Comparison of ENCODE assay signal across 19 cellular contexts in genomic region chr13:78827471-78827870, GRCh38.
DNase-seq lines count a peak whose midpoint lies in the region; ATAC-seq, FAIRE-seq and TF ChIP-seq lines count a peak whose summit lies in the region.
"Had no signal": no experiment of that assay in that cellular context is flagged by ENCODE, and none has a peak within 500 bp of the region (broad histone marks: within the 10 kb centered on the region; RNA-seq: fewer than 3 reads in every experiment).

No MANE protein-coding gene starts in this region.

- H3K9me3 ChIP-seq in K562 (replicated peaks; ENCODE audit: control insufficient read depth, insufficient read depth, low read depth, low read length) = no peaks in the 10 kb centered on the region
- no peaks in the 10 kb centered on the region for H3K9me3 ChIP-seq in neuronal stem cell (replicated peaks in 1 of 2; ENCODE audit: control insufficient read depth in 2 of 2, insufficient read depth in 1 of 2, low read depth in 1 of 2, low read length in 2 of 2)
- H3K9me3 ChIP-seq in osteoblast (ENCODE audit: low read depth, low read length) = no peaks in the 10 kb centered on the region
- H3K9me3 ChIP-seq: MG63, SJCRH30 had no signal

- no peak overlapping the region for H2BK120ac ChIP-seq in neuronal stem cell (ENCODE audit: low read depth, low read length)

- H3K9ac ChIP-seq in K562 (ENCODE audit: insufficient read depth in 1 of 2, low read depth in 2 of 2, low read length in 2 of 2) (no peak overlapping the region), neuronal stem cell (ENCODE audit: low read depth, low read length, poor library complexity) (no peak overlapping the region)
- H3K9ac ChIP-seq: KMS-11 had no signal

- no peak overlapping the region for H3K4me2 ChIP-seq in K562 (ENCODE audit: insufficient read depth, low read length)
- no peak overlapping the region for H3K4me2 ChIP-seq in neuronal stem cell (ENCODE audit: insufficient read depth, low read length, poor library complexity, severe bottlenecking)
- no peak overlapping the region for H3K4me2 ChIP-seq in osteoblast (ENCODE audit: insufficient read depth, low read length)
- H3K4me2 ChIP-seq: KMS-11 had no signal

- H3K79me2 ChIP-seq in K562 (ENCODE audit: control insufficient read depth, insufficient read depth, low read length) (no peaks in the 10 kb centered on the region), osteoblast (ENCODE audit: insufficient read depth, low read length) (no peaks in the 10 kb centered on the region)

- POLR2A ChIA-PET in K562 (lab: Yijun Ruan, JAX) = no interaction called here

- no peak for TF ChIP-seq RAD21 in K562 (CRISPR knock-in tag; conservative IDR thresholded peaks at IDR 0.05 in 1 of 2, IDR thresholded peaks at IDR 0.05 in 1 of 2)

- TF ChIP-seq EP300 in K562 (IDR thresholded peaks at IDR 0.05; ENCODE audit: low read length) = no peak

- H3K4me1 ChIP-seq in K562 (replicated peaks in 1 of 2; ENCODE audit: control insufficient read depth in 2 of 2, insufficient read depth in 2 of 2, low read length in 2 of 2) = no peaks in the 10 kb centered on the region
- no peaks in the 10 kb centered on the region for H3K4me1 ChIP-seq in neuronal stem cell (ENCODE audit: control insufficient read depth in 2 of 2, insufficient read depth in 1 of 2, low read depth in 1 of 2, low read length in 2 of 2)
- H3K4me1 ChIP-seq in osteoblast (ENCODE audit: insufficient read depth, low read length) = no peaks in the 10 kb centered on the region
- H3K4me1 ChIP-seq: SJCRH30 had no signal

- CTCF ChIA-PET in K562 (lab: Yijun Ruan, JAX; ENCODE audit: low intra/inter-chr PET ratio) = no interaction called here

- no peak overlapping the region for H2AFZ ChIP-seq in K562 (ENCODE audit: low read depth, low read length)
- H2AFZ ChIP-seq in neuronal stem cell (ENCODE audit: low read length) = peak overlapping the region; percentile 64
- H2AFZ ChIP-seq in osteoblast (ENCODE audit: low read length) = no peak overlapping the region

- no peak overlapping the region for H3K27ac ChIP-seq in K562 (ENCODE audit: extremely low read depth, low read depth, low read length)
- no peak overlapping the region for H3K27ac ChIP-seq in neuronal stem cell (replicated peaks; ENCODE audit: low read length)
- H3K27ac ChIP-seq in osteoblast (ENCODE audit: low read depth, low read length) = no peak overlapping the region
- H3K27ac ChIP-seq: HL-60, KMS-11, RWPE1, SJCRH30 had no signal

- H3K18ac ChIP-seq in neuronal stem cell (ENCODE audit: low read length) = no peak overlapping the region

- WGBS in K562 (ENCODE audit: insufficient coverage, low coverage, missing lambda C conversion rate) = 0% methylated on average over 3 of the region's 3 CpGs
- no CpG with 5 or more reads among the region's 3 CpGs for WGBS in neuronal stem cell (ENCODE audit: extremely low coverage in 2 of 2, insufficient read length in 2 of 2, insufficient replicate concordance in 1 of 2), 2 donors

- H2BK12ac ChIP-seq in neuronal stem cell (ENCODE audit: low read length) = no peak overlapping the region

- no peaks in the 10 kb centered on the region for H3K27me3 ChIP-seq in K562 (ENCODE audit: control insufficient read depth in 2 of 2, insufficient read depth in 2 of 2, low read length in 2 of 2)
- H3K27me3 ChIP-seq in neuronal stem cell (ENCODE audit: control insufficient read depth in 3 of 3, insufficient read depth in 3 of 3, low read depth in 1 of 3, low read length in 3 of 3) = no peaks in the 10 kb centered on the region
- no peaks in the 10 kb centered on the region for H3K27me3 ChIP-seq in osteoblast (ENCODE audit: insufficient read depth, low read length)
- H3K27me3 ChIP-seq: MG63, SJCRH30 had no signal

- H3K79me1 ChIP-seq in neuronal stem cell (ENCODE audit: low read depth, low read length) = no peaks in the 10 kb centered on the region

- H3K4ac ChIP-seq in neuronal stem cell (ENCODE audit: low read length) = no peak overlapping the region

- intact Hi-C loops in K562 (cut with micrococcal nuclease) = no loop called here

- ATAC-seq in K562 = no peak
- no peak for ATAC-seq in HG02571 (IDR thresholded peaks at IDR 0.05; ENCODE audit: unreplicated experiment)
- ATAC-seq: HCT116, T-cell had no signal

- H2AK5ac ChIP-seq in neuronal stem cell (ENCODE audit: low read depth, low read length) = no peak overlapping the region

- FAIRE-seq in K562 (lab: Jason Lieb, UNC) = no peak
- FAIRE-seq: GM18507 had no signal

- BruUV-seq in K562 (replicated peaks; lab: Mats Ljungman, UMichigan) = no TSS peak

- no peaks in the 10 kb centered on the region for H3K9me1 ChIP-seq in K562 (ENCODE audit: control insufficient read depth, insufficient read depth, low read length)

- no peak overlapping the region for H3K23ac ChIP-seq in neuronal stem cell (ENCODE audit: low read depth, low read length, poor library complexity)

- peak; percentile 1 for DNase-seq in GM12865 (ENCODE audit: low read depth)
- peak; percentile 0 for DNase-seq in NCI-H69 (lab: John Stamatoyannopoulos, UW)
- no peak for DNase-seq in K562 (ENCODE audit: extremely low read depth in 1 of 4, low spot score in 3 of 4)
- no peak for DNase-seq in neuronal stem cell (ENCODE audit: low spot score)
- no peak for DNase-seq in T-helper 9 cell
- no peak for DNase-seq in osteoblast (ENCODE audit: insufficient read length, low spot score, missing footprints)
- DNase-seq: ACHN; CD4-positive, alpha-beta T cell; MG63; NCI-H2029; NCI-H510A treated with DMSO at 0.1 percent for 48 hours; T-cell had no signal

- H4K8ac ChIP-seq in neuronal stem cell (ENCODE audit: low read depth, low read length) = no peak overlapping the region

- H3K4me3 ChIP-seq in GM12865 (ENCODE audit: low read depth, low read length) (no peak overlapping the region), K562 (no peak overlapping the region), neuronal stem cell (ENCODE audit: low read length in 2 of 2) (no peak overlapping the region), osteoblast (ENCODE audit: insufficient read depth, low read length) (no peak overlapping the region)
- H3K4me3 ChIP-seq: MG63, SJCRH30 had no signal

- H2BK5ac ChIP-seq in neuronal stem cell (ENCODE audit: low read length) = no peak overlapping the region

- no peak overlapping the region for H2BK15ac ChIP-seq in neuronal stem cell (ENCODE audit: low read length)

- in situ Hi-C loops in K562 (cut with MboI) = no loop called here

- no peak overlapping the region for H3K14ac ChIP-seq in neuronal stem cell (ENCODE audit: low read length)

- H3K36me3 ChIP-seq in K562 (ENCODE audit: control insufficient read depth, insufficient read depth, low read length) (no peaks in the 10 kb centered on the region), neuronal stem cell (replicated peaks in 1 of 2; ENCODE audit: control insufficient read depth in 2 of 2, insufficient read depth in 2 of 2, low read length in 2 of 2) (no peaks in the 10 kb centered on the region), osteoblast (ENCODE audit: insufficient read depth, low read length) (no peaks in the 10 kb centered on the region)
- H3K36me3 ChIP-seq: MG63, SJCRH30 had no signal

- H4K20me1 ChIP-seq in K562 (replicated peaks; ENCODE audit: control insufficient read depth, insufficient read depth, low read length) (no peaks in the 10 kb centered on the region), osteoblast (ENCODE audit: insufficient read depth, low read length) (no peaks in the 10 kb centered on the region)

- H4K91ac ChIP-seq in neuronal stem cell (ENCODE audit: low read depth, low read length, poor library complexity) = no peak overlapping the region

- TF ChIP-seq CTCF in GM12865 (IDR thresholded peaks at IDR 0.05; ENCODE audit: insufficient read depth, low read depth, low read length, missing control alignments) (no peak), K562 (IDR thresholded peaks at IDR 0.05 in 2 of 3, conservative IDR thresholded peaks at IDR 0.05 in 1 of 3; ENCODE audit: insufficient read depth in 2 of 3, low read depth in 1 of 3, low read length in 3 of 3) (no peak), osteoblast (IDR thresholded peaks at IDR 0.05; ENCODE audit: extremely low read depth, low read depth, low read length) (no peak)

- TF ChIP-seq POLR2A in K562 (conservative IDR thresholded peaks at IDR 0.05) = no peak

TF ChIP-seq in K562, 482 proteins besides CTCF, POLR2A, EP300 and RAD21:
- TF ChIP-seq USF2 (CRISPR knock-in tag; IDR thresholded peaks at IDR 0.05) (peak; percentile 71), ZNF561 (CRISPR knock-in tag; conservative IDR thresholded peaks at IDR 0.05) (no peak), MAFG (tag; conservative IDR thresholded peaks at IDR 0.05) (no peak), SIX5 (IDR thresholded peaks at IDR 0.05; ENCODE audit: borderline replicate concordance in 1 of 2, insufficient read depth in 1 of 2, low read depth in 1 of 2, low read length in 2 of 2) (no peak), C11orf30 (IDR thresholded peaks at IDR 0.05; ENCODE audit: low read depth) (no peak), EP400 (IDR thresholded peaks at IDR 0.05) (no peak)
TF ChIP-seq in K562: peak in this region for 1.

Comparison
In these comparisons a context has a peak if more than half of its experiments do, and no peak if none do; other contexts are left out.
1. DNase-seq: peak in GM12865 (single experiment) and NCI-H69 (single experiment); none in K562 (0 of 4), neuronal stem cell (single experiment), T-helper 9 cell (single experiment) and osteoblast (single experiment).